In genomic region chr5:163498886-163499285, GRCh38 we compare ENCODE assay signal across 27 cellular contexts. TPM values are rescaled to one million over a fixed set of nuclear protein-coding genes. Genes with fewer than 3 reads are reported as not detected.
DNase-seq lines count a peak whose midpoint lies in the region; ATAC-seq and TF ChIP-seq lines count a peak whose summit lies in the region.
"Had no signal": no experiment of that assay in that cellular context is flagged by ENCODE, and none has a peak within 500 bp of the region (broad histone marks: within the 10 kb centered on the region; RNA-seq: fewer than 3 reads in every experiment).

No MANE protein-coding gene starts in this region.

- no peaks in the 10 kb centered on the region for H3K36me3 ChIP-seq in GM23248 (ENCODE audit: low read depth)
- H3K36me3 ChIP-seq: lower lobe of right lung, stomach had no signal

- ATAC-seq in GM21390 (IDR thresholded peaks at IDR 0.05; ENCODE audit: unreplicated experiment): no peak
- ATAC-seq: GM12878, lower lobe of right lung, T-cell had no signal

- no peak overlapping the region for H3K9ac ChIP-seq in GM23248

- H4K20me1 ChIP-seq in GM23248 (ENCODE audit: insufficient read depth): no peaks in the 10 kb centered on the region

- no peaks in the 10 kb centered on the region for H3K9me3 ChIP-seq in GM23248 (ENCODE audit: low read depth)
- H3K9me3 ChIP-seq: lower lobe of right lung, stomach had no signal

- TF ChIP-seq CTCF in choroid plexus epithelial cell (conservative IDR thresholded peaks at IDR 0.05; ENCODE audit: low read depth, low read length): no peak

- no peak overlapping the region for H3K27ac ChIP-seq in GM23248
- H3K27ac ChIP-seq: lower lobe of right lung, stomach had no signal

- no peak overlapping the region for H2AFZ ChIP-seq in GM23248

- 92 to 97% methylated on average over 1 of the region's 1 CpG for WGBS in GM23248 (ENCODE audit: low coverage in 1 of 2, low lambda C conversion rate in 2 of 2, missing lambda C conversion rate in 2 of 2), 2 experiments

- no peaks in the 10 kb centered on the region for H3K9me2 ChIP-seq in GM23248 (ENCODE audit: insufficient read depth)

- H3K27me3 ChIP-seq in GM23248 (replicated peaks; ENCODE audit: insufficient read depth): no peaks in the 10 kb centered on the region
- H3K27me3 ChIP-seq: stomach had no signal

- H3K79me2 ChIP-seq in GM23248 (ENCODE audit: insufficient read depth): no peaks in the 10 kb centered on the region

- no peak overlapping the region for H3K4me3 ChIP-seq in GM23248
- H3K4me3 ChIP-seq in choroid plexus epithelial cell (ENCODE audit: low read depth, low read length): no peak overlapping the region
- H3K4me3 ChIP-seq: GM12878, lower lobe of right lung, stomach had no signal

- H3K4me2 ChIP-seq in GM23248 (ENCODE audit: unreplicated experiment): no peak overlapping the region

- peak; percentile 40 for DNase-seq in GM23248
- DNase-seq in RKO (ENCODE audit: low spot score): peak; percentile 10
- peak; percentile 86 for DNase-seq in choroid plexus epithelial cell (ENCODE audit: low read depth)
- DNase-seq in kidney tubule cell (ENCODE audit: low spot score): peak; percentile 51
- no peak for DNase-seq in HK-2 (ENCODE audit: unreplicated experiment)
- no peak for DNase-seq in NCI-H446 (lab: John Stamatoyannopoulos, UW)
- no peak for DNase-seq in retina
- DNase-seq: activated CD4-positive, alpha-beta T cell treated with anti-CD3 and anti-CD28 coated beads, Interleukin-2, amount 10 ng/mL, durations not matched to agents 24 days and 14 days; activated CD8-positive, alpha-beta memory T cell treated with anti-CD3 and anti-CD28 coated beads, Interleukin-2, amount 50 U/mL, for 4 hours; activated gamma-delta T cell; amygdala; cerebellar nuclear complex; effector memory CD4-positive, alpha-beta T cell; hypothalamus; islet precursor cell; Kasumi-1; lower lobe of right lung; NCI-H1092 treated with DMSO at 0.1 percent for 48 hours; NCI-H2081; NCI-H510A treated with DMSO at 0.1 percent for 48 hours; nucleus accumbens; Right ventricle myocardium superior; stimulated activated CD4-positive, alpha-beta T cell treated with anti-CD3 and anti-CD28 coated beads, Interleukin-4, amount 100 ng/mL, for 4 hours; stomach; T-cell had no signal

- in situ Hi-C loops in GM23248 (cut with MboI): no loop called here

- H3F3A ChIP-seq in GM23248 (ENCODE audit: insufficient read depth): peaks cover 17% of the 10 kb centered on the region

- H3K4me1 ChIP-seq in GM23248 (ENCODE audit: insufficient read depth): peaks cover 16% of the 10 kb centered on the region

RNA-seq across cellular contexts. Expression of gene MAT2B, which starts 6.5 kb away (rescaled TPM):
- total RNA-seq in GM23248 (2014; rRNA removed; shearing (Covaris generic)): 61.3 and 63.1 TPM in 2 replicates
- polyA plus RNA-seq in GM23248 (2016; fragmentation: Nextera tagmentation; extraction: Ambion mirVana): 95.5 and 98.8 TPM in 2 replicates

RNA-seq across cellular contexts. Expression of gene HMMR, which starts 38.5 kb away (rescaled TPM):
- total RNA-seq in GM23248 (2014; rRNA removed; shearing (Covaris generic)): 10.7 and 13.9 TPM in 2 replicates
- 16.4 and 16.8 TPM in 2 replicates for polyA plus RNA-seq in GM23248 (2016; fragmentation: Nextera tagmentation; extraction: Ambion mirVana)

RNA-seq across cellular contexts. Expression of gene NUDCD2, which starts 39.0 kb away (rescaled TPM):
- total RNA-seq in GM23248 (2014; rRNA removed; shearing (Covaris generic)): 2.7 and 4.9 TPM in 2 replicates
- 57.8 and 59.0 TPM in 2 replicates for polyA plus RNA-seq in GM23248 (2016; fragmentation: Nextera tagmentation; extraction: Ambion mirVana)

Comparison
In these comparisons a context has a peak if more than half of its experiments do, and no peak if none do; other contexts are left out.
1. DNase-seq: peak in GM23248 (single experiment), RKO (single experiment), choroid plexus epithelial cell (single experiment) and kidney tubule cell (single experiment); none in HK-2 (single experiment), NCI-H446 (0 of 2) and retina (single experiment).